In genomic region chr20:44635877-44636276, GRCh38 we compare ENCODE assay signal across 33 cellular contexts.
"Had no signal": no experiment of that assay in that cellular context is flagged by ENCODE, and none has a peak within 500 bp of the region (broad histone marks: within the 10 kb centered on the region; RNA-seq: fewer than 3 reads in every experiment).

No MANE protein-coding gene starts in this region.

- H3K36me3 ChIP-seq: adrenal gland, breast epithelium had no signal

- H3K27ac Mint-ChIP-seq: activated CD4-positive, alpha-beta memory T cell treated with anti-CD3 and anti-CD28 coated beads for 36 hours; activated CD4-positive, alpha-beta T cell treated with anti-CD3 and anti-CD28 coated beads for 36 hours; activated naive CD4-positive, alpha-beta T cell treated with anti-CD3 and anti-CD28 coated beads, Interleukin-2, amount 50 U/mL, for 72 hours; activated T-helper 17 cell treated with anti-CD3 and anti-CD28 coated beads, Interleukin-2, amount 50 U/mL, for 72 hours; T-helper 2 cell treated with Interferon-gamma antibody and Interleukin-4, amounts not matched to agents 5 μg/mL and 100 μg/mL, for 36 hours had no signal

- H3K27ac ChIP-seq: adrenal gland, body of pancreas, breast epithelium, RWPE1, SJSA1 had no signal

- ATAC-seq: activated CD4-positive, alpha-beta T cell treated with anti-CD3 and anti-CD28 coated beads for 36 hours; activated naive CD4-positive, alpha-beta T cell treated with anti-CD3 and anti-CD28 coated beads, Interleukin-2, amount 50 U/mL, for 72 hours; activated T-cell treated with anti-CD3 and anti-CD28 coated beads, Interleukin-2, amount 50 U/mL, for 72 hours; activated T-helper 17 cell treated with anti-CD3 and anti-CD28 coated beads, Interleukin-2, amount 50 U/mL, for 72 hours; body of pancreas; PC-3 had no signal

- H3K9me3 Mint-ChIP-seq: activated CD4-positive, alpha-beta memory T cell treated with anti-CD3 and anti-CD28 coated beads for 36 hours; activated naive CD4-positive, alpha-beta T cell treated with anti-CD3 and anti-CD28 coated beads, Interleukin-2, amount 50 U/mL, for 72 hours; activated T-cell treated with anti-CD3 and anti-CD28 coated beads, Interleukin-2, amount 50 U/mL, for 72 hours; activated T-helper 17 cell treated with anti-CD3 and anti-CD28 coated beads, Interleukin-2, amount 50 U/mL, for 72 hours; T-helper 2 cell treated with Interferon-gamma antibody and Interleukin-4, amounts not matched to agents 5 μg/mL and 100 μg/mL, for 36 hours had no signal

- H3K27me3 Mint-ChIP-seq: activated CD4-positive, alpha-beta memory T cell treated with anti-CD3 and anti-CD28 coated beads for 36 hours; activated CD4-positive, alpha-beta T cell treated with anti-CD3 and anti-CD28 coated beads for 36 hours; activated T-helper 17 cell treated with anti-CD3 and anti-CD28 coated beads, Interleukin-2, amount 50 U/mL, for 72 hours had no signal

- DNase-seq: activated CD4-positive, alpha-beta memory T cell treated with anti-CD3 and anti-CD28 coated beads for 36 hours; activated CD4-positive, alpha-beta T cell treated with anti-CD3 and anti-CD28 coated beads for 36 hours; activated CD4-positive, alpha-beta T cell treated with anti-CD3 and anti-CD28 coated beads, Interleukin-2, amount 50 U/mL, for 1 hour; activated effector memory CD4-positive, alpha-beta T cell treated with anti-CD3 and anti-CD28 coated beads, Interleukin-2, amount 50 U/mL, for 16 hours; activated naive CD4-positive, alpha-beta T cell; activated T-cell treated with anti-CD3 and anti-CD28 coated beads, Interleukin-2, amount 50 U/mL, for 1 hour; activated T-cell treated with anti-CD3 and anti-CD28 coated beads, Interleukin-2, amount 50 U/mL, for 72 hours; adrenal gland; body of pancreas; caudate nucleus; IMR-90; Kasumi-1; KBM-7; MG63; NCI-H1048; NCI-H1105 treated with DMSO at 0.1 percent for 48 hours; NCI-H1436 treated with DMSO at 0.1 percent for 48 hours; NCI-H1694 treated with DMSO at 0.1 percent for 48 hours; NCI-H2029; NCI-H510A; NCI-H526; NCI-H748 treated with DMSO at 0.1 percent for 48 hours; NK-92 treated with Interleukin-12 subunit alpha and Interleukin-12 subunit beta, amount 100 ng/mL, for 24 hours; PC-3; SHP77 treated with DMSO at 0.1 percent for 48 hours; SK-N-SH had no signal

- H3K27me3 ChIP-seq: adrenal gland, body of pancreas, breast epithelium, MG63, SJSA1 had no signal

- H3K4me1 ChIP-seq: adrenal gland, breast epithelium, SJSA1 had no signal

- H3K4me3 Mint-ChIP-seq: activated CD4-positive, alpha-beta memory T cell treated with anti-CD3 and anti-CD28 coated beads for 36 hours; activated CD4-positive, alpha-beta T cell treated with anti-CD3 and anti-CD28 coated beads for 36 hours; activated T-cell treated with anti-CD3 and anti-CD28 coated beads, Interleukin-2, amount 50 U/mL, for 72 hours; activated T-helper 17 cell treated with anti-CD3 and anti-CD28 coated beads, Interleukin-2, amount 50 U/mL, for 72 hours; T-helper 1 cell treated with Interleukin-12 subunit alpha and Interleukin-12 subunit beta and Interleukin-4 antibody, amounts not matched to agents 30 μg/mL and 1 μg/mL, for 36 hours; T-helper 2 cell treated with Interferon-gamma antibody and Interleukin-4, amounts not matched to agents 5 μg/mL and 100 μg/mL, for 36 hours had no signal

- H3K9me3 ChIP-seq: adrenal gland, body of pancreas, breast epithelium, MG63, SJSA1, SK-N-SH had no signal

- H3K4me3 ChIP-seq: adrenal gland, body of pancreas, breast epithelium, MG63, SJSA1 had no signal
